Comparison of ENCODE assay signal across 19 cellular contexts in genomic region chr17:2994441-2994840, GRCh38.
"Had no signal": no experiment of that assay in that cellular context is flagged by ENCODE, and none has a peak within 500 bp of the region (broad histone marks: within the 10 kb centered on the region; RNA-seq: fewer than 3 reads in every experiment).

No MANE protein-coding gene starts in this region.

- H3K9me3 ChIP-seq: esophagus squamous epithelium, gastroesophageal sphincter, uterus had no signal

- H3K27ac Mint-ChIP-seq: dendritic cell treated with granulocyte-macrophage colony-stimulating factor and Interleukin-4, amounts not matched to agents 40 ng/mL and 50 ng/mL, for 4 days; naive thymus-derived CD4-positive, alpha-beta T cell had no signal

- H3K27me3 ChIP-seq: esophagus squamous epithelium, gastroesophageal sphincter, uterus had no signal

- H3K27ac ChIP-seq: gastroesophageal sphincter, skin epidermis, uterus had no signal

- H3K27me3 Mint-ChIP-seq: central memory CD8-positive, alpha-beta T cell; dendritic cell treated with granulocyte-macrophage colony-stimulating factor and Interleukin-4, amounts not matched to agents 40 ng/mL and 50 ng/mL, for 4 days; naive thymus-derived CD4-positive, alpha-beta T cell; type B pancreatic cell had no signal

- H3K36me3 ChIP-seq: uterus had no signal

- H3K4me3 Mint-ChIP-seq: central memory CD8-positive, alpha-beta T cell; dendritic cell treated with granulocyte-macrophage colony-stimulating factor and Interleukin-4, amounts not matched to agents 40 ng/mL and 50 ng/mL, for 4 days; immature natural killer cell; naive thymus-derived CD4-positive, alpha-beta T cell; neural crest cell had no signal

- H3K4me1 Mint-ChIP-seq: central memory CD8-positive, alpha-beta T cell; naive thymus-derived CD4-positive, alpha-beta T cell; neural crest cell had no signal

- DNase-seq: esophagus squamous epithelium; foreskin fibroblast; immature natural killer cell; kidney; left cardiac atrium; left ventricle myocardium superior; mesenchymal stem cell; naive thymus-derived CD4-positive, alpha-beta T cell; retina; stimulated activated CD4-positive, alpha-beta T cell treated with anti-CD3 and anti-CD28 coated beads, Interleukin-12 subunit alpha, Interleukin-12 subunit beta, amount 100 ng/mL, for 4 hours; stimulated activated naive CD4-positive, alpha-beta T cell treated with Interleukin-2 at 50 U/mL for 16 hours had no signal

- H3K9me3 Mint-ChIP-seq: central memory CD8-positive, alpha-beta T cell; dendritic cell treated with granulocyte-macrophage colony-stimulating factor and Interleukin-4, amounts not matched to agents 40 ng/mL and 50 ng/mL, for 4 days; immature natural killer cell; naive thymus-derived CD4-positive, alpha-beta T cell; neural crest cell; type B pancreatic cell had no signal

- H3K4me1 ChIP-seq: uterus had no signal

- H3K4me3 ChIP-seq: esophagus squamous epithelium, gastroesophageal sphincter, lung, skin epidermis, uterus had no signal
